Comparison of ENCODE assay signal across 8 cellular contexts in genomic region chr14:105490318-105490571, GRCh38. TPM values are rescaled to one million over a fixed set of nuclear protein-coding genes. Genes with fewer than 3 reads are reported as not detected.
DNase-seq lines count a peak whose midpoint lies in the region; ATAC-seq and TF ChIP-seq lines count a peak whose summit lies in the region.

No MANE protein-coding gene starts in this region.

- WGBS in mesodermal cell (ENCODE audit: insufficient coverage in 2 of 2), 2 experiments: 1% methylated on average over 23 to 30 of the region's 31 CpGs

- no peaks in the 10 kb centered on the region for H3K27me3 ChIP-seq in breast epithelium

- H3K9me3 ChIP-seq in breast epithelium: no peaks in the 10 kb centered on the region
- H3K9me3 ChIP-seq in mesodermal cell (ENCODE audit: control insufficient read depth, low read length): no peaks in the 10 kb centered on the region

- H3K4me3 ChIP-seq in breast epithelium (peak overlapping the region; percentile 77 to 82 (median 79)), mesodermal cell (ENCODE audit: extremely low read depth, insufficient read depth, low read length, poor library complexity, severe bottlenecking) (peak overlapping the region; percentile 56)

- H3K36me3 ChIP-seq in breast epithelium (no peaks in the 10 kb centered on the region), mesodermal cell (ENCODE audit: control insufficient read depth, insufficient read depth, low read length) (peaks cover 14% of the 10 kb centered on the region)

- no peak for TF ChIP-seq CTCF in breast epithelium (IDR thresholded peaks at IDR 0.05)
- TF ChIP-seq CTCF in GM10266 (IDR thresholded peaks at IDR 0.05; ENCODE audit: control insufficient read depth, insufficient read depth, low read depth, missing control alignments): no peak

- TF ChIP-seq POLR2A in breast epithelium (IDR thresholded peaks at IDR 0.05): no peak

- H3K4me1 ChIP-seq in breast epithelium (peaks cover 0 to 18% of the 10 kb centered on the region in 2 donors), mesodermal cell (ENCODE audit: control insufficient read depth, insufficient read depth, low read length, poor library complexity, severe bottlenecking) (peaks cover 34% of the 10 kb centered on the region)

- ATAC-seq in GM19463 (IDR thresholded peaks at IDR 0.05; ENCODE audit: unreplicated experiment): peak; percentile 1
- peak; percentile 0 for ATAC-seq in HG03432 (IDR thresholded peaks at IDR 0.05; ENCODE audit: unreplicated experiment)

- intact Hi-C loops in breast epithelium (cut with DNase I; ENCODE audit: low total_unique reads): no loop called here

- peak in 1 of 2 donors; percentile 47 for DNase-seq in breast epithelium (ENCODE audit: low spot score in 2 of 2)
- DNase-seq in GM19240 (ENCODE audit: insufficient read length, low spot score): no peak
- DNase-seq in effector CD4-positive, alpha-beta T cell: no peak
- DNase-seq in A172 (ENCODE audit: low spot score): no peak
- DNase-seq in GM10266 (ENCODE audit: extremely low spot score): no peak

- peak overlapping the region; percentile 99 to 100 for H3K27ac ChIP-seq in breast epithelium
- peak overlapping the region; percentile 85 for H3K27ac ChIP-seq in mesodermal cell (ENCODE audit: low read depth, low read length, severe bottlenecking)

RNA-seq across cellular contexts. Expression of gene TEDC1, which starts 0.8 kb away (rescaled TPM):
- total RNA-seq in breast epithelium: 1 to 10 TPM; 4.9 to 7.8 (median 6.7) TPM
- 11.7 TPM for polyA plus RNA-seq in mesodermal cell (2013, experiment 1 of 2)
- 12.2 TPM for polyA plus RNA-seq in mesodermal cell (2013, experiment 2 of 2)
- total RNA-seq in A172 (2014; rRNA removed; shearing (Covaris generic)): 14.1 and 21.9 TPM in 2 replicates

RNA-seq across cellular contexts. Expression of gene CRIP1, which starts 3.6 kb away (rescaled TPM):
- total RNA-seq in breast epithelium: 10 to 100 TPM; 24.1 to 32.8 (median 32.8) TPM
- 50.0 TPM for polyA plus RNA-seq in mesodermal cell (2013, experiment 1 of 2)
- polyA plus RNA-seq in mesodermal cell (2013, experiment 2 of 2): 33.7 TPM
- total RNA-seq in A172 (2014; rRNA removed; shearing (Covaris generic)): 1.5 TPM in 1 of 2 replicates, not detected in the other

RNA-seq across cellular contexts. Expression of gene CRIP2, which starts 15.6 kb away (rescaled TPM):
- total RNA-seq in breast epithelium: 100 to 1,000 TPM in 1 of 3 donors, 10 to 100 TPM in 2; 46.2 to 146 (median 92.1) TPM
- polyA plus RNA-seq in mesodermal cell (2013, experiment 1 of 2): 108 TPM
- polyA plus RNA-seq in mesodermal cell (2013, experiment 2 of 2): 76.1 TPM
- total RNA-seq in A172 (2014; rRNA removed; shearing (Covaris generic)): 195 and 204 TPM in 2 replicates

RNA-seq across cellular contexts. Expression of gene TMEM121, which starts 36.1 kb away (rescaled TPM):
- total RNA-seq in breast epithelium: 1 to 10 TPM; 2.4 to 9.2 (median 9.2) TPM
- 6.6 TPM for polyA plus RNA-seq in mesodermal cell (2013, experiment 1 of 2)
- polyA plus RNA-seq in mesodermal cell (2013, experiment 2 of 2): 4.8 TPM
- total RNA-seq in A172 (2014; rRNA removed; shearing (Covaris generic)): 9.2 and 11.3 TPM in 2 replicates

Comparison
In these comparisons a context has a peak if more than half of its experiments do, and no peak if none do; other contexts are left out.
1. RNA of gene CRIP1, which starts 3.6 kb away (total RNA-seq): 24.1 to 32.8 TPM in breast epithelium; 1.5 TPM in A172; every median in the first group is over 10 times any median in the second.